Comparison of ENCODE assay signal across 19 cellular contexts in genomic region chr16:87721622-87722565, GRCh38. TPM values are rescaled to one million over a fixed set of nuclear protein-coding genes. Genes with fewer than 3 reads are reported as not detected.
DNase-seq lines count a peak whose midpoint lies in the region; ATAC-seq and TF ChIP-seq lines count a peak whose summit lies in the region.
"Had no signal": no experiment of that assay in that cellular context is flagged by ENCODE, and none has a peak within 500 bp of the region (broad histone marks: within the 10 kb centered on the region; RNA-seq: fewer than 3 reads in every experiment).

No MANE protein-coding gene starts in this region.

- no peaks in the 10 kb centered on the region for H3K9me3 Mint-ChIP-seq in CD8-positive, alpha-beta T cell
- H3K9me3 Mint-ChIP-seq in H9 (peaks cover 3 to 4% of the 10 kb centered on the region in 2 experiments; a peak in 3 of 5 replicates), WTC11 (peaks cover 10% of the 10 kb centered on the region; the same call in 1 of the 2 replicates), natural killer cell (no peaks in the 10 kb centered on the region)

- no peaks in the 10 kb centered on the region for H3K27me3 Mint-ChIP-seq in CD8-positive, alpha-beta T cell (ENCODE audit: low read depth)
- H3K27me3 Mint-ChIP-seq in H9 (ENCODE audit: low read depth), result no peaks in the 10 kb centered on the region
- no peaks in the 10 kb centered on the region for H3K27me3 Mint-ChIP-seq in WTC11 (ENCODE audit: low read depth)
- no peaks in the 10 kb centered on the region for H3K27me3 Mint-ChIP-seq in natural killer cell (ENCODE audit: low read depth in 2 of 2)
- H3K27me3 Mint-ChIP-seq: stimulated activated memory B cell treated with anti-CD40 and anti-IgM and Interleukin-4, amounts not matched to agents 10 μg/mL and 1 μg/mL and 100 μg/mL, for 72 hours had no signal

- H2BK20ac ChIP-seq in H9 (ENCODE audit: low read depth, low read length, poor library complexity, severe bottlenecking), result no peak overlapping the region

- H3K23me2 ChIP-seq in H9 (ENCODE audit: insufficient read length, low read depth, low read length, poor library complexity, severe bottlenecking), result no peaks in the 10 kb centered on the region

- no peak overlapping the region for H3K27ac ChIP-seq in CD8-positive, alpha-beta T cell (ENCODE audit: low read depth, low read length)
- H3K27ac ChIP-seq in H9 (ENCODE audit: insufficient read length, low read depth, low read length), result no peak overlapping the region
- H3K27ac ChIP-seq: left lung had no signal

- no peak overlapping the region for H2BK12ac ChIP-seq in H9 (ENCODE audit: insufficient read length, low read depth, low read length)

- no peak overlapping the region for H3K23ac ChIP-seq in H9 (ENCODE audit: insufficient read length, low read depth, low read length)

- no peak overlapping the region for H2BK5ac ChIP-seq in H9 (ENCODE audit: insufficient read length, low read length)

- no peak overlapping the region for H3K4me3 ChIP-seq in CD8-positive, alpha-beta T cell (ENCODE audit: low read depth, low read length)
- H3K4me3 ChIP-seq: left lung, thyroid gland had no signal

- H3K56ac ChIP-seq in H9 (ENCODE audit: insufficient read length, low read depth, low read length), result no peak overlapping the region

- ATAC-seq in CD8-positive, alpha-beta T cell, result no peak
- ATAC-seq in WTC11 (no peak), natural killer cell (no peak), GM19397 (IDR thresholded peaks at IDR 0.05; ENCODE audit: unreplicated experiment) (no peak), GM21786 (IDR thresholded peaks at IDR 0.05; ENCODE audit: unreplicated experiment) (no peak)
- ATAC-seq: Panc1; stimulated activated memory B cell treated with anti-CD40 and anti-IgM and Interleukin-4, amounts not matched to agents 10 μg/mL and 1 μg/mL and 100 μg/mL, for 72 hours had no signal

- H3K9me3 ChIP-seq in CD8-positive, alpha-beta T cell (ENCODE audit: low read length), result no peaks in the 10 kb centered on the region
- no peaks in the 10 kb centered on the region for H3K9me3 ChIP-seq in H9 (ENCODE audit: control insufficient read depth, low read depth, low read length)
- H3K9me3 ChIP-seq: left lung, thyroid gland had no signal

- no peaks in the 10 kb centered on the region for H3K27me3 ChIP-seq in CD8-positive, alpha-beta T cell (ENCODE audit: insufficient read depth, low read length)
- H3K27me3 ChIP-seq in H9 (ENCODE audit: insufficient read depth, low read length), result no peaks in the 10 kb centered on the region
- H3K27me3 ChIP-seq: left lung, thyroid gland had no signal

- no peaks in the 10 kb centered on the region for H3K79me1 ChIP-seq in H9 (ENCODE audit: insufficient read depth, low read depth, low read length, poor library complexity, severe bottlenecking)

- H3K27ac Mint-ChIP-seq in CD8-positive, alpha-beta T cell, result peak overlapping the region; percentile 39
- peak overlapping the region; percentile 32 to 63 (median 57); a peak in 4 of 7 replicates for H3K27ac Mint-ChIP-seq in H9
- peak overlapping the region; percentile 70; the same call in 1 of the 2 replicates for H3K27ac Mint-ChIP-seq in WTC11
- peak overlapping the region; percentile 97 to 99 for H3K27ac Mint-ChIP-seq in natural killer cell

- CTCF ChIA-PET in CD8-positive, alpha-beta T cell (lab: Charles Lee), result interaction anchor here (1.0 kb wide), 1 partner anchor 85 kb away, joined by 3 read pairs; no protein-coding TSS in a partner anchor
- CTCF ChIA-PET in WTC11 (lab: Charles Lee), result interaction anchor here (1.7 kb wide), 1 partner anchor 64 kb away, joined by 5 read pairs; no protein-coding TSS in a partner anchor

- no peak overlapping the region for H2AFZ ChIP-seq in H9 (ENCODE audit: low read length)

- no peak overlapping the region for H4K91ac ChIP-seq in H9 (ENCODE audit: insufficient read length, low read depth, low read length)

- H4K5ac ChIP-seq in H9 (ENCODE audit: insufficient read length, low read depth, low read length), result no peak overlapping the region

- peaks cover 20% of the 10 kb centered on the region for H3K4me1 Mint-ChIP-seq in CD8-positive, alpha-beta T cell (ENCODE audit: low read depth)
- H3K4me1 Mint-ChIP-seq in H9 (peaks cover 0 to 6% of the 10 kb centered on the region in 2 experiments; a peak in 1 of 4 replicates), WTC11 (0 out of 2 replicates have a peak, but pooled peaks cover 3% of the 10 kb centered on the region), natural killer cell (peaks cover 59 to 61% of the 10 kb centered on the region in 2 donors)

- no peak overlapping the region for H4K8ac ChIP-seq in H9 (replicated peaks; ENCODE audit: insufficient read length, low read depth, low read length)

- no peak overlapping the region for H2BK120ac ChIP-seq in H9 (ENCODE audit: low read depth, low read length, poor library complexity, severe bottlenecking)

- no peak overlapping the region for H3T11ph ChIP-seq in H9 (ENCODE audit: low read length)

- no peak overlapping the region for H2BK15ac ChIP-seq in H9 (ENCODE audit: low read depth, low read length)

- no peaks in the 10 kb centered on the region for H4K20me1 ChIP-seq in H9 (ENCODE audit: control insufficient read depth, insufficient read depth, insufficient read length)

- H2AK5ac ChIP-seq in H9 (ENCODE audit: insufficient read length, low read length), result no peak overlapping the region

- H3K4me1 ChIP-seq in CD8-positive, alpha-beta T cell (ENCODE audit: insufficient read depth, low read length), result peaks cover 9% of the 10 kb centered on the region
- H3K4me1 ChIP-seq in H9 (ENCODE audit: insufficient read depth, low read length), result no peaks in the 10 kb centered on the region

- no peak for DNase-seq in CD8-positive, alpha-beta T cell
- DNase-seq in H9 (no peak), WTC11 (ENCODE audit: low spot score) (no peak), natural killer cell (no peak), A172 (ENCODE audit: low spot score) (no peak)
- DNase-seq: activated CD4-positive, alpha-beta T cell treated with anti-CD3 and anti-CD28 coated beads for 4 hours; activated CD8-positive, alpha-beta memory T cell treated with anti-CD3 and anti-CD28 coated beads, Interleukin-2, amount 50 U/mL, for 4 hours; activated gamma-delta T cell treated with Interleukin-2 at 50 U/mL for 16 hours; AML-193; effector CD8-positive, alpha-beta T cell; GOT3; NCI-H2171; NCI-H82; thyroid gland had no signal

- WGBS in H9 (ENCODE audit: extremely low coverage, insufficient read length, low lambda C conversion rate), result no CpG with 5 or more reads among the region's 33 CpGs

- H3K4me3 Mint-ChIP-seq in CD8-positive, alpha-beta T cell, result no peak overlapping the region
- H3K4me3 Mint-ChIP-seq in H9, result no peak overlapping the region
- H3K4me3 Mint-ChIP-seq in WTC11, result no peak overlapping the region
- H3K4me3 Mint-ChIP-seq in natural killer cell, result peak overlapping the region; percentile 56
- H3K4me3 Mint-ChIP-seq: stimulated activated memory B cell treated with anti-CD40 and anti-IgM and Interleukin-4, amounts not matched to agents 10 μg/mL and 1 μg/mL and 100 μg/mL, for 72 hours had no signal

- H3K4ac ChIP-seq in H9 (ENCODE audit: low read depth, low read length), result no peak overlapping the region

- H3K18ac ChIP-seq in H9 (ENCODE audit: insufficient read length, low read depth, low read length), result no peak overlapping the region

- POLR2A ChIA-PET in CD8-positive, alpha-beta T cell (lab: Charles Lee), result no interaction called here
- POLR2A ChIA-PET in WTC11 (lab: Charles Lee), result interaction anchor here (0.6 kb wide), 1 partner anchor 13 kb away, joined by 5 read pairs; no protein-coding TSS in a partner anchor

- H3K14ac ChIP-seq in H9 (ENCODE audit: insufficient read depth, low read length), result peak overlapping the region; percentile 31; the same call in 1 of the 2 replicates

- H3K4me2 ChIP-seq in H9 (ENCODE audit: insufficient read depth, insufficient read length, low read length), result no peak overlapping the region

- no peak overlapping the region for H3K9ac ChIP-seq in H9 (ENCODE audit: extremely low read depth, insufficient read length, low read length)

- intact Hi-C loops in CD8-positive, alpha-beta T cell (cut with DNase I, micrococcal nuclease), result no loop called here
- intact Hi-C loops in natural killer cell (cut with micrococcal nuclease), result no loop called here

- no peak for TF ChIP-seq CTCF in CD8-positive, alpha-beta T cell (IDR thresholded peaks at IDR 0.05)
- TF ChIP-seq CTCF in H9 (conservative IDR thresholded peaks at IDR 0.05) (no peak), WTC11 (IDR thresholded peaks at IDR 0.05) (no peak), natural killer cell (IDR thresholded peaks at IDR 0.05) (no peak)

- H3K79me2 ChIP-seq in H9 (ENCODE audit: insufficient read depth, low read length), result peaks cover 4% of the 10 kb centered on the region; the same call in 1 of the 2 replicates

- peaks cover 72% of the 10 kb centered on the region for H3K36me3 Mint-ChIP-seq in CD8-positive, alpha-beta T cell
- H3K36me3 Mint-ChIP-seq in H9 (ENCODE audit: insufficient read depth in 1 of 3, low read depth in 3 of 3) (peaks cover 46 to 79% (median 76%) of the 10 kb centered on the region in 3 experiments), WTC11 (peaks cover 52% of the 10 kb centered on the region), natural killer cell (peaks cover 7% of the 10 kb centered on the region)

- H3K36me3 ChIP-seq in CD8-positive, alpha-beta T cell (ENCODE audit: insufficient read depth, low read length), result peaks cover 30% of the 10 kb centered on the region

TF ChIP-seq in WTC11, 78 proteins besides CTCF, POLR2A, EP300 and RAD21 (continues in another document):
- TF ChIP-seq, protein P1, sequence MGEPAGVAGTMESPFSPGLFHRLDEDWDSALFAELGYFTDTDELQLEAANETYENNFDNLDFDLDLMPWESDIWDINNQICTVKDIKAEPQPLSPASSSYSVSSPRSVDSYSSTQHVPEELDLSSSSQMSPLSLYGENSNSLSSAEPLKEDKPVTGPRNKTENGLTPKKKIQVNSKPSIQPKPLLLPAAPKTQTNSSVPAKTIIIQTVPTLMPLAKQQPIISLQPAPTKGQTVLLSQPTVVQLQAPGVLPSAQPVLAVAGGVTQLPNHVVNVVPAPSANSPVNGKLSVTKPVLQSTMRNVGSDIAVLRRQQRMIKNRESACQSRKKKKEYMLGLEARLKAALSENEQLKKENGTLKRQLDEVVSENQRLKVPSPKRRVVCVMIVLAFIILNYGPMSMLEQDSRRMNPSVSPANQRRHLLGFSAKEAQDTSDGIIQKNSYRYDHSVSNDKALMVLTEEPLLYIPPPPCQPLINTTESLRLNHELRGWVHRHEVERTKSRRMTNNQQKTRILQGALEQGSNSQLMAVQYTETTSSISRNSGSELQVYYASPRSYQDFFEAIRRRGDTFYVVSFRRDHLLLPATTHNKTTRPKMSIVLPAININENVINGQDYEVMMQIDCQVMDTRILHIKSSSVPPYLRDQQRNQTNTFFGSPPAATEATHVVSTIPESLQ (CRISPR knock-in tag; IDR thresholded peaks at IDR 0.05), result no peak
- TF ChIP-seq ELF4 (CRISPR knock-in tag; IDR thresholded peaks at IDR 0.05; ENCODE audit: low read depth), result no peak
- no peak for TF ChIP-seq CREM (CRISPR knock-in tag; IDR thresholded peaks at IDR 0.05)
- no peak for TF ChIP-seq RORB (CRISPR knock-in tag; IDR thresholded peaks at IDR 0.05)
- no peak for TF ChIP-seq PRRX2 (CRISPR knock-in tag; IDR thresholded peaks at IDR 0.05)

RNA-seq across cellular contexts. Expression of gene KLHDC4, which starts 43.9 kb away (rescaled TPM):
- total RNA-seq in CD8-positive, alpha-beta T cell, result 10 to 100 TPM; 74.0 to 81.6 TPM
- 74.5 and 76.2 TPM in 2 replicates for total RNA-seq in H9 (2021)
- total RNA-seq in WTC11 (2021), result 60.0 to 63.6 TPM (median 60.5 TPM) in 3 replicates
- 100 to 1,000 TPM; 210 to 311 (median 210) TPM for total RNA-seq in natural killer cell
- total RNA-seq in A172 (2014; rRNA removed; shearing (Covaris generic)), result 18.4 and 33.8 TPM in 2 replicates

Comparison
In these comparisons a context has a peak if more than half of its experiments do, and no peak if none do; other contexts are left out.
1. H3K27ac Mint-ChIP-seq: peak in every context shown above with its lines; median percentile 98 in natural killer cell; 70 in WTC11; 57 in H9; 39 in CD8-positive, alpha-beta T cell.